In genomic region chr9:123331303-123331702, GRCh38 we compare ENCODE assay signal across 24 cellular contexts. TPM values are rescaled to one million over a fixed set of nuclear protein-coding genes. Genes with fewer than 3 reads are reported as not detected.
"Had no signal": no experiment of that assay in that cellular context is flagged by ENCODE, and none has a peak within 500 bp of the region (broad histone marks: within the 10 kb centered on the region; RNA-seq: fewer than 3 reads in every experiment).

No MANE protein-coding gene starts in this region.

- H3K79me2 ChIP-seq: hepatocyte had no signal

- H3K36me3 ChIP-seq: left lung, upper lobe of left lung, WERI-Rb-1 had no signal

- H3K27ac ChIP-seq: body of pancreas, foreskin keratinocyte, hepatocyte, left lung, testis, upper lobe of left lung, WERI-Rb-1 had no signal

- H3K4me2 ChIP-seq: hepatocyte had no signal

- H3K9me3 ChIP-seq: body of pancreas, left lung, testis, upper lobe of left lung had no signal

- ATAC-seq: activated CD8-positive, alpha-beta T cell treated with anti-CD3 and anti-CD28 coated beads, Interleukin-2, amount 10 ng/mL, durations not matched to agents 7 days and 5 days; body of pancreas; foreskin keratinocyte; left lung; naive thymus-derived CD8-positive, alpha-beta T cell; sciatic nerve had no signal

- H2AFZ ChIP-seq: hepatocyte had no signal

- H3K4me3 ChIP-seq: body of pancreas, hepatocyte, left lung, lung, testis, upper lobe of left lung had no signal

- DNase-seq: activated CD4-positive, alpha-beta T cell treated with anti-CD3 and anti-CD28 coated beads for 1 hour; activated CD4-positive, alpha-beta T cell treated with anti-CD3 and anti-CD28 coated beads, Interleukin-2, amount 50 U/mL, for 1 hour; activated CD8-positive, alpha-beta T cell treated with anti-CD3 and anti-CD28 coated beads, Interleukin-2, amount 10 ng/mL, durations not matched to agents 7 days and 5 days; activated gamma-delta T cell; anterior cingulate cortex; body of pancreas; dermis blood vessel endothelial cell; effector CD8-positive, alpha-beta T cell; foreskin keratinocyte; immature natural killer cell; left lung; naive thymus-derived CD8-positive, alpha-beta T cell; small intestine; stimulated activated CD4-positive, alpha-beta T cell treated with anti-CD3 and anti-CD28 coated beads, Interleukin-15, amount 100 ng/mL, for 24 hours; stimulated activated naive CD4-positive, alpha-beta T cell; testis; upper lobe of left lung; WERI-Rb-1 had no signal

- H3K27me3 ChIP-seq: body of pancreas, hepatocyte, left lung, testis, upper lobe of left lung had no signal

- FAIRE-seq: small intestine had no signal

RNA-seq across cellular contexts. Expression of gene CRB2, which starts 24.7 kb away (rescaled TPM):
- total RNA-seq: activated CD8-positive, alpha-beta T cell treated with anti-CD3 and anti-CD28 coated beads, Interleukin-2, amount 10 ng/mL, durations not matched to agents 7 days and 5 days; activated T-helper 1 cell treated with anti-CD3 and anti-CD28 coated beads, Interleukin-12 subunit alpha, Interleukin-12 subunit beta, Interleukin-2, Interleukin-4 antibody, amounts not matched to agents 30 ng/mL and 10 ng/mL and 1 ng/mL, durations not matched to agents 14 hours and 24 hours and 36 hours; cardiac septum; dermis blood vessel endothelial cell; foreskin keratinocyte; T-helper 2 cell treated with Interferon-gamma antibody and Interleukin-4, amounts not matched to agents 100 ng/mL and 5 ng/mL, for 36 hours had no signal
- polyA plus RNA-seq: foreskin keratinocyte had no signal
